9 cellular contexts compared by ENCODE assay signal in the genomic region with DNA sequence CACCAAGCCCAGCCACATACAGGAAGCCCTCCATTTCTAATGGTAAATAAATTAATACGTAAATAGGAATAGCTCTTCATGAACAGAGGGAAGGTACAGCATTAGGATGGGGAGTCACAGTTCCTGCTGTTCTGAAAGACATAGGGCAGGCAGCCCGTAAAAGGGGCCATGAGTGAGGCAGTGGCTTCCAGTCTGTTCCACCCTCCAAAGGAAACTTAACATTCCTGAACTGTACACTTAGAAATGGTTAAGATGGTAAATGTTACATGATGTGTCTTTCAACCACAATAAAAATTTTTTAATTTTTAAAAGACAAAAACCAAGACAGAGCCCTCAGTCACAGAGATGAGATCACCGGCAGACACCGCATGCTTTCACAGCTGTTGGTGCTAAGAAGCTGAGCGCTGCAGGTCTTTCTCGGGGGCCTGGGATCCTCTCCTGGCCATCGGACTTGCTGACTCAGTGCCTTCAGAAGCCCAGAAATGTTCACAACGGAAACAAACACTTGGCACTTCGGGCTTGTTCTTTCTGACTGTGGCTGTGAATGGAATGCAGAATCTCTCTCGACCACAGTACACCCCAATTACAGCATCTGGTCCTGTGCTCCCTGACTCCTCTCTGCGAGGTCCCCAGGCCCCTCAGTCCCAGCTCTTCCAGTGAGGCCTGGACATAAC. TPM values are rescaled to one million over a fixed set of nuclear protein-coding genes. Genes with fewer than 3 reads are reported as not detected.
DNase-seq lines count a peak whose midpoint lies in the region; ATAC-seq and TF ChIP-seq lines count a peak whose summit lies in the region.
"Had no signal": no experiment of that assay in that cellular context is flagged by ENCODE, and none has a peak within 500 bp of the region (broad histone marks: within the 10 kb centered on the region; RNA-seq: fewer than 3 reads in every experiment).

No MANE protein-coding gene starts in this region.

- H3K4me1 ChIP-seq in hepatocyte (ENCODE audit: insufficient read depth): no peaks in the 10 kb centered on the region

- no peak for ATAC-seq in HG02973 (IDR thresholded peaks at IDR 0.05; ENCODE audit: unreplicated experiment)
- no peak for ATAC-seq in HG02938 (IDR thresholded peaks at IDR 0.05; ENCODE audit: unreplicated experiment)

- H3K9me3 Mint-ChIP-seq in glutamatergic neuron (ENCODE audit: unreplicated experiment): peaks cover 2% of the 10 kb centered on the region

- H3K4me1 Mint-ChIP-seq in glutamatergic neuron (ENCODE audit: low read depth, unreplicated experiment): peaks cover 4% of the 10 kb centered on the region

- no peak overlapping the region for H3K4me3 Mint-ChIP-seq in glutamatergic neuron (ENCODE audit: unreplicated experiment)

- peaks cover 6% of the 10 kb centered on the region for H3K79me2 ChIP-seq in hepatocyte

- no peaks in the 10 kb centered on the region for H4K20me1 ChIP-seq in hepatocyte (ENCODE audit: insufficient read depth, poor library complexity, severe bottlenecking)

- H3K27me3 ChIP-seq in hepatocyte: no peaks in the 10 kb centered on the region

- TF ChIP-seq CTCF in hepatocyte (IDR thresholded peaks at IDR 0.05; ENCODE audit: poor library complexity) (no peak), glutamatergic neuron (IDR thresholded peaks at IDR 0.05; ENCODE audit: partially characterized antibody, unreplicated experiment) (no peak)

- no peak overlapping the region for H2AFZ ChIP-seq in hepatocyte

- no peak overlapping the region for H3K4me2 ChIP-seq in hepatocyte

- H3K9me3 ChIP-seq in hepatocyte (ENCODE audit: low read depth): no peaks in the 10 kb centered on the region

- peak; percentile 94 for DNase-seq in GM03348 (ENCODE audit: low spot score)
- DNase-seq in amygdala (lab: John Stamatoyannopoulos, UW): peak in 34 of 56 donors; percentile 15 to 76 (median 34)
- DNase-seq in hepatocyte (ENCODE audit: low spot score): no peak
- peak; percentile 94 for DNase-seq in skeletal muscle cell (ENCODE audit: low read depth)
- no peak for DNase-seq in stimulated activated CD4-positive, alpha-beta T cell treated with anti-CD3 and anti-CD28 coated beads, Interleukin-15, amount 100 ng/mL, for 24 hours
- no peak for DNase-seq in glutamatergic neuron
- DNase-seq: NCI-H510A had no signal

- H3K36me3 Mint-ChIP-seq in glutamatergic neuron (ENCODE audit: unreplicated experiment): no peaks in the 10 kb centered on the region

- H3K27me3 Mint-ChIP-seq in glutamatergic neuron (ENCODE audit: unreplicated experiment): peaks cover 8% of the 10 kb centered on the region

- H3K4me3 ChIP-seq in hepatocyte: no peak overlapping the region
- H3K4me3 ChIP-seq in skeletal muscle cell (ENCODE audit: low read depth, low read length): no peak overlapping the region

- H3K9me2 ChIP-seq in hepatocyte (replicated peaks; ENCODE audit: insufficient read depth): no peaks in the 10 kb centered on the region

- H3K36me3 ChIP-seq in hepatocyte (replicated peaks; ENCODE audit: insufficient read depth, low read depth): no peaks in the 10 kb centered on the region

- H3K27ac ChIP-seq in hepatocyte: peak overlapping the region; percentile 70

- 85% methylated on average over 11 of the region's 11 CpGs for WGBS in hepatocyte (ENCODE audit: low lambda C conversion rate, missing lambda C conversion rate)

- H3K27ac Mint-ChIP-seq in glutamatergic neuron (ENCODE audit: unreplicated experiment): no peak overlapping the region

RNA-seq across cellular contexts. Expression of gene EPS15L1, which starts 36.4 kb away (rescaled TPM):
- total RNA-seq in hepatocyte (10.2 and 15.9 TPM in 2 replicates), glutamatergic neuron (ENCODE audit: unreplicated experiment) (84.9 TPM)
- 26.8 and 27.7 TPM in 2 replicates for polyA plus RNA-seq in hepatocyte

Comparison
In these comparisons a context has a peak if more than half of its experiments do, and no peak if none do; other contexts are left out.
1. DNase-seq: peak in GM03348 (single experiment), amygdala (34 of 56) and skeletal muscle cell (single experiment); none in hepatocyte (single experiment), stimulated activated CD4-positive, alpha-beta T cell treated with anti-CD3 and anti-CD28 coated beads, Interleukin-15, amount 100 ng/mL, for 24 hours (single experiment) and glutamatergic neuron (single experiment).